8 cellular contexts compared by ENCODE assay signal in genomic region chr6:70414813-70415212, GRCh38. TPM values are rescaled to one million over a fixed set of nuclear protein-coding genes. Genes with fewer than 3 reads are reported as not detected.
DNase-seq lines count a peak whose midpoint lies in the region; ATAC-seq, FAIRE-seq and TF ChIP-seq lines count a peak whose summit lies in the region.

No MANE protein-coding gene starts in this region.

- H3K9ac ChIP-seq in BLaER1 (peak overlapping the region; percentile 90; the same call in 1 of the 2 replicates), HUES48 (ENCODE audit: low read depth, low read length) (no peak overlapping the region)

- H3K27ac ChIP-seq in BLaER1 (no peak overlapping the region), HUES48 (ENCODE audit: low read depth, low read length) (no peak overlapping the region)

- H3K9me3 ChIP-seq in BLaER1 (no peaks in the 10 kb centered on the region), HUES48 (ENCODE audit: control insufficient read depth, insufficient read depth, low read length) (no peaks in the 10 kb centered on the region)

- H3K27me3 Mint-ChIP-seq in naive B cell: no peaks in the 10 kb centered on the region

- in situ Hi-C loops in GM13977 (cut with MboI; ENCODE audit: low pct_unique_long_range_greater_than_20kb, low sequenced_read_pairs, unreplicated experiment) (no loop called here), G401 (cut with HindIII; ENCODE audit: low sequenced_read_pairs) (no loop called here)

- no peak for FAIRE-seq in bronchial epithelial cell (lab: Jason Lieb, UNC)

- H3K27ac Mint-ChIP-seq in naive B cell: peak overlapping the region in 2 of 6 donors; percentile 24 to 88

- H4K20me1 ChIP-seq in BLaER1: peaks cover 7% of the 10 kb centered on the region; the same call in 1 of the 2 replicates

- H3K4me3 ChIP-seq in BLaER1 (peak overlapping the region; percentile 96), HUES48 (ENCODE audit: low read depth, low read length) (peak overlapping the region; percentile 88), bronchial epithelial cell (ENCODE audit: low read depth, low read length) (peak overlapping the region; percentile 93)

- H3K4me2 ChIP-seq in BLaER1: peak overlapping the region; percentile 86

- H3K4me1 ChIP-seq in BLaER1 (peaks cover 27% of the 10 kb centered on the region), HUES48 (ENCODE audit: control insufficient read depth, insufficient read depth, low read length) (peaks cover 7% of the 10 kb centered on the region)

- peak overlapping the region; percentile 89 to 100 (median 96) for H3K4me3 Mint-ChIP-seq in naive B cell

- H3K27me3 ChIP-seq in BLaER1 (no peaks in the 10 kb centered on the region), HUES48 (ENCODE audit: control insufficient read depth, insufficient read depth, low read length) (no peaks in the 10 kb centered on the region), bronchial epithelial cell (ENCODE audit: control insufficient read depth, insufficient read depth, low read length) (no peaks in the 10 kb centered on the region)

- H3K36me3 ChIP-seq in BLaER1: peaks cover 29% of the 10 kb centered on the region
- H3K36me3 ChIP-seq in HUES48 (ENCODE audit: control insufficient read depth, insufficient read depth, low read length): peaks cover 33% of the 10 kb centered on the region
- H3K36me3 ChIP-seq in bronchial epithelial cell (ENCODE audit: control insufficient read depth, insufficient read depth, low read length): peaks cover 9% of the 10 kb centered on the region

- peaks cover 9 to 24% (median 21%) of the 10 kb centered on the region in 3 donors for H3K4me1 Mint-ChIP-seq in naive B cell

- TF ChIP-seq CTCF in bronchial epithelial cell (IDR thresholded peaks at IDR 0.05; ENCODE audit: insufficient read depth, low read length, severe bottlenecking) (no peak), GM13977 (IDR thresholded peaks at IDR 0.05; ENCODE audit: extremely low read depth, insufficient read depth, missing control alignments) (no peak)

- ATAC-seq in naive B cell (ENCODE audit: low read depth in 2 of 2): no peak
- ATAC-seq in HG03108 (IDR thresholded peaks at IDR 0.05; ENCODE audit: unreplicated experiment): no peak
- ATAC-seq in activated CD4-positive, CD25-positive, alpha-beta regulatory T cell treated with anti-CD3 and anti-CD28 coated beads, Interleukin-2, amount 50 U/mL, for 24 hours: no peak

- DNase-seq in bronchial epithelial cell (ENCODE audit: low read depth) (peak; percentile 1), naive B cell (no peak), GM13977 (ENCODE audit: low spot score) (no peak), G401 (ENCODE audit: low spot score) (no peak)

- peaks cover 3 to 16% of the 10 kb centered on the region in 2 donors for H3K36me3 Mint-ChIP-seq in naive B cell

- H3K9me3 Mint-ChIP-seq in naive B cell: no peaks in the 10 kb centered on the region

RNA-seq across cellular contexts. Expression of gene FAM135A, which starts 1.5 kb away (rescaled TPM):
- total RNA-seq in bronchial epithelial cell: 61.6 and 82.2 TPM in 2 replicates
- polyA plus RNA-seq in naive B cell (ENCODE audit: low read depth in 6 of 6): 1 to 10 TPM; 3.2 to 9.8 (median 7.9) TPM
- 25.9 and 53.4 TPM in 2 replicates for total RNA-seq in G401 (2014; rRNA removed; shearing (Covaris generic))
